In genomic region chr7:51274001-51274400, GRCh38 we compare ENCODE assay signal across 19 cellular contexts. TPM values are rescaled to one million over a fixed set of nuclear protein-coding genes. Genes with fewer than 3 reads are reported as not detected.
DNase-seq lines count a peak whose midpoint lies in the region; ATAC-seq and TF ChIP-seq lines count a peak whose summit lies in the region.
"Had no signal": no experiment of that assay in that cellular context is flagged by ENCODE, and none has a peak within 500 bp of the region (broad histone marks: within the 10 kb centered on the region; RNA-seq: fewer than 3 reads in every experiment).

No MANE protein-coding gene starts in this region.

- no peak overlapping the region for H2AFZ ChIP-seq in GM23338

- peaks cover 15% of the 10 kb centered on the region for H4K20me1 ChIP-seq in GM23338 (replicated peaks; ENCODE audit: insufficient read depth)
- H4K20me1 ChIP-seq: BLaER1 had no signal

- no peaks in the 10 kb centered on the region for H3K36me3 Mint-ChIP-seq in GM23338 (ENCODE audit: low read depth)
- no peaks in the 10 kb centered on the region for H3K36me3 Mint-ChIP-seq in stimulated activated effector memory CD8-positive, alpha-beta T cell treated with anti-CD3 and anti-CD28 coated beads, Interleukin-12 subunit alpha, Interleukin-12 subunit beta, amount 100 ng/mL, for 72 hours
- H3K36me3 Mint-ChIP-seq: CD4-positive, alpha-beta memory T cell had no signal

- H3K79me2 ChIP-seq in GM23338 (replicated peaks; ENCODE audit: insufficient read depth) = peaks cover 97% of the 10 kb centered on the region

- H3K27me3 Mint-ChIP-seq in GM23338 (ENCODE audit: insufficient read depth, low read depth, poor library complexity) = peaks cover 5% of the 10 kb centered on the region

- H3K9me3 Mint-ChIP-seq in GM23338 = no peaks in the 10 kb centered on the region
- H3K9me3 Mint-ChIP-seq in stimulated activated effector memory CD8-positive, alpha-beta T cell treated with anti-CD3 and anti-CD28 coated beads, Interleukin-12 subunit alpha, Interleukin-12 subunit beta, amount 100 ng/mL, for 72 hours = no peaks in the 10 kb centered on the region
- H3K9me3 Mint-ChIP-seq: CD4-positive, alpha-beta memory T cell had no signal

- no peak for DNase-seq in GM23338 (ENCODE audit: low spot score)
- no peak for DNase-seq in stimulated activated effector memory CD8-positive, alpha-beta T cell treated with anti-CD3 and anti-CD28 coated beads, Interleukin-12 subunit alpha, Interleukin-12 subunit beta, amount 100 ng/mL, for 72 hours (ENCODE audit: low spot score in 2 of 2)
- no peak for DNase-seq in HPDE6-E6E7 (ENCODE audit: extremely low spot score)
- no peak for DNase-seq in activated CD4-positive, CD25-positive, alpha-beta regulatory T cell (lab: John Stamatoyannopoulos, UW)
- DNase-seq: CD4-positive, alpha-beta memory T cell; DMS153; GF-D8; MM.1S; NCI-H1092; NCI-H1436 treated with DMSO at 0.1 percent for 48 hours; NCI-H2029; NCI-H2171; NCI-H526 had no signal

- H3K36me3 ChIP-seq in GM23338 (ENCODE audit: insufficient read depth) = no peaks in the 10 kb centered on the region
- H3K36me3 ChIP-seq: BLaER1 had no signal

- H3K27me3 ChIP-seq in GM23338 (ENCODE audit: insufficient read depth) (no peaks in the 10 kb centered on the region), layer of hippocampus (ENCODE audit: control insufficient read depth, insufficient read depth, low read length) (no peaks in the 10 kb centered on the region)
- H3K27me3 ChIP-seq: BLaER1 had no signal

- H3K4me3 Mint-ChIP-seq in GM23338 = no peak overlapping the region
- H3K4me3 Mint-ChIP-seq in stimulated activated effector memory CD8-positive, alpha-beta T cell treated with anti-CD3 and anti-CD28 coated beads, Interleukin-12 subunit alpha, Interleukin-12 subunit beta, amount 100 ng/mL, for 72 hours = no peak overlapping the region

- peaks cover 37% of the 10 kb centered on the region for H3K4me1 Mint-ChIP-seq in GM23338
- no peaks in the 10 kb centered on the region for H3K4me1 Mint-ChIP-seq in stimulated activated effector memory CD8-positive, alpha-beta T cell treated with anti-CD3 and anti-CD28 coated beads, Interleukin-12 subunit alpha, Interleukin-12 subunit beta, amount 100 ng/mL, for 72 hours
- H3K4me1 Mint-ChIP-seq: CD4-positive, alpha-beta memory T cell had no signal

- no peaks in the 10 kb centered on the region; the same call in 1 of the 2 replicates for H3F3A ChIP-seq in GM23338 (replicated peaks; ENCODE audit: low read depth)

- ATAC-seq in GM23338 (peak; percentile 10; the same call in 2 of the 3 replicates), GM21723 (IDR thresholded peaks at IDR 0.05; ENCODE audit: unreplicated experiment) (no peak)
- ATAC-seq in stimulated activated effector memory CD8-positive, alpha-beta T cell treated with anti-CD3 and anti-CD28 coated beads, Interleukin-12 subunit alpha, Interleukin-12 subunit beta, amount 100 ng/mL, for 72 hours = peak; percentile 8
- ATAC-seq: Panc1 had no signal

- H3K27ac Mint-ChIP-seq in GM23338 = no peak overlapping the region
- no peak overlapping the region for H3K27ac Mint-ChIP-seq in stimulated activated effector memory CD8-positive, alpha-beta T cell treated with anti-CD3 and anti-CD28 coated beads, Interleukin-12 subunit alpha, Interleukin-12 subunit beta, amount 100 ng/mL, for 72 hours
- H3K27ac Mint-ChIP-seq: CD4-positive, alpha-beta memory T cell had no signal

- H3K27ac ChIP-seq in GM23338 (ENCODE audit: low read depth) (no peak overlapping the region), VCaP (peak overlapping the region; percentile 88), layer of hippocampus (ENCODE audit: low read depth, low read length) (peak overlapping the region; percentile 90)
- H3K27ac ChIP-seq: BLaER1 had no signal

- TF ChIP-seq CTCF in GM23338 (conservative IDR thresholded peaks at IDR 0.05; ENCODE audit: low read depth in 2 of 2) = no peak
- TF ChIP-seq CTCF in VCaP (conservative IDR thresholded peaks at IDR 0.05) = no peak

- no peak overlapping the region for H3K4me3 ChIP-seq in GM23338
- H3K4me3 ChIP-seq: BLaER1 had no signal

- H3K4me2 ChIP-seq in GM23338 = no peak overlapping the region
- H3K4me2 ChIP-seq: BLaER1 had no signal

- peaks cover 16% of the 10 kb centered on the region; the same call in 1 of the 2 replicates for H3K4me1 ChIP-seq in GM23338 (ENCODE audit: insufficient read depth)

- no peaks in the 10 kb centered on the region for H3K9me2 ChIP-seq in GM23338 (ENCODE audit: insufficient read depth)

TF ChIP-seq in GM23338, 12 proteins besides CTCF, POLR2A, EP300 and RAD21 (continues in another document):
- TF ChIP-seq REST (IDR thresholded peaks at IDR 0.05; ENCODE audit: unreplicated experiment) (no peak), CREB1 (CRISPR knock-in tag; IDR thresholded peaks at IDR 0.05; ENCODE audit: low read depth) (no peak), JUNB (IDR thresholded peaks at IDR 0.05; ENCODE audit: unreplicated experiment) (no peak)

RNA-seq across cellular contexts. Expression of gene COBL, which starts 42.6 kb away (rescaled TPM):
- total RNA-seq in GM23338 (2014; rRNA removed; shearing (Covaris generic)) = 40.2 and 51.9 TPM in 2 replicates
- 16.1 and 18.3 TPM in 2 replicates for polyA plus RNA-seq in GM23338 (2016; fragmentation: Nextera tagmentation; extraction: Ambion mirVana)
- total RNA-seq: A673; CD4-positive, alpha-beta memory T cell had no signal
- polyA plus RNA-seq: CD4-positive, alpha-beta memory T cell had no signal
